In genomic region chr1:202810193-202810614, GRCh38 we compare ENCODE assay signal across 1 cellular context.
TF ChIP-seq lines count a peak whose summit lies in the region.

No MANE protein-coding gene starts in this region.

TF ChIP-seq in K562, 482 proteins besides CTCF, POLR2A, EP300 and RAD21 (continued from another document):
- TF ChIP-seq CGGBP1 (CRISPR knock-in tag; IDR thresholded peaks at IDR 0.05) = 0 out of 2 replicates have a peak, but pooled peaks have one; percentile 39
- TF ChIP-seq ZNF175 (CRISPR knock-in tag; IDR thresholded peaks at IDR 0.05; ENCODE audit: low read depth) = 0 out of 2 replicates have a peak, but pooled peaks have one; percentile 26
- 0 out of 2 replicates have a peak, but pooled peaks have one; percentile 32 for TF ChIP-seq NFRKB (IDR thresholded peaks at IDR 0.05; ENCODE audit: low read depth)
- 0 out of 2 replicates have a peak, but pooled peaks have one; percentile 23 for TF ChIP-seq HLTF (IDR thresholded peaks at IDR 0.05)
- TF ChIP-seq ZNF134 (CRISPR knock-in tag; conservative IDR thresholded peaks at IDR 0.05) = no peak
- TF ChIP-seq, protein P1, sequence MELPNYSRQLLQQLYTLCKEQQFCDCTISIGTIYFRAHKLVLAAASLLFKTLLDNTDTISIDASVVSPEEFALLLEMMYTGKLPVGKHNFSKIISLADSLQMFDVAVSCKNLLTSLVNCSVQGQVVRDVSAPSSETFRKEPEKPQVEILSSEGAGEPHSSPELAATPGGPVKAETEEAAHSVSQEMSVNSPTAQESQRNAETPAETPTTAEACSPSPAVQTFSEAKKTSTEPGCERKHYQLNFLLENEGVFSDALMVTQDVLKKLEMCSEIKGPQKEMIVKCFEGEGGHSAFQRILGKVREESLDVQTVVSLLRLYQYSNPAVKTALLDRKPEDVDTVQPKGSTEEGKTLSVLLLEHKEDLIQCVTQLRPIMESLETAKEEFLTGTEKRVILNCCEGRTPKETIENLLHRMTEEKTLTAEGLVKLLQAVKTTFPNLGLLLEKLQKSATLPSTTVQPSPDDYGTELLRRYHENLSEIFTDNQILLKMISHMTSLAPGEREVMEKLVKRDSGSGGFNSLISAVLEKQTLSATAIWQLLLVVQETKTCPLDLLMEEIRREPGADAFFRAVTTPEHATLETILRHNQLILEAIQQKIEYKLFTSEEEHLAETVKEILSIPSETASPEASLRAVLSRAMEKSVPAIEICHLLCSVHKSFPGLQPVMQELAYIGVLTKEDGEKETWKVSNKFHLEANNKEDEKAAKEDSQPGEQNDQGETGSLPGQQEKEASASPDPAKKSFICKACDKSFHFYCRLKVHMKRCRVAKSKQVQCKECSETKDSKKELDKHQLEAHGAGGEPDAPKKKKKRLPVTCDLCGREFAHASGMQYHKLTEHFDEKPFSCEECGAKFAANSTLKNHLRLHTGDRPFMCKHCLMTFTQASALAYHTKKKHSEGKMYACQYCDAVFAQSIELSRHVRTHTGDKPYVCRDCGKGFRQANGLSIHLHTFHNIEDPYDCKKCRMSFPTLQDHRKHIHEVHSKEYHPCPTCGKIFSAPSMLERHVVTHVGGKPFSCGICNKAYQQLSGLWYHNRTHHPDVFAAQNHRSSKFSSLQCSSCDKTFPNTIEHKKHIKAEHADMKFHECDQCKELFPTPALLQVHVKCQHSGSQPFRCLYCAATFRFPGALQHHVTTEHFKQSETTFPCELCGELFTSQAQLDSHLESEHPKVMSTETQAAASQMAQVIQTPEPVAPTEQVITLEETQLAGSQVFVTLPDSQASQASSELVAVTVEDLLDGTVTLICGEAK (IDR thresholded peaks at IDR 0.05) = peak; percentile 56; the same call in 1 of the 2 replicates
- TF ChIP-seq, protein P1 (CRISPR knock-in tag; IDR thresholded peaks at IDR 0.05) = no peak
- TF ChIP-seq NCOR1 (IDR thresholded peaks at IDR 0.05) = no peak
